ENCODE assay signal across 1 cellular context in the genomic region with DNA sequence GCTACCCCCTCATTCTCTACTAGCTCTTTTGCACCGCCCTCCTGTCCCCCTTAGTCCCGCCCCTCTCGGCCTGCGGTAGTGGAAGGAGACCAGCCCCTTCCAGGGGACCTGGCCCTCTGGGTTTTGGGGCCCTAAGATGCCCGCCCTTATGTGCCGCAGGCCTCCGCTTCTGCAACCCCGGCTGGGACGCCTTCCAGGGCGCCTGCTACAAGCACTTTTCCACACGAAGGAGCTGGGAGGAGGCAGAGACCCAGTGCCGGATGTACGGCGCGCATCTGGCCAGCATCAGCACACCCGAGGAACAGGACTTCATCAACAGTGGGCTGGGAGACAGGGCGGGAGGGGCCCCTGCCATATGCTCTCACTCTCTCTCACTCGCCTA.
TF ChIP-seq lines count a peak whose summit lies in the region.

No MANE protein-coding gene starts in this region.

TF ChIP-seq in K562, 482 proteins besides CTCF, POLR2A, EP300 and RAD21:
- no peak for TF ChIP-seq ZNF77 (CRISPR knock-in tag; IDR thresholded peaks at IDR 0.05)
- no peak for TF ChIP-seq BRD9 (IDR thresholded peaks at IDR 0.05; ENCODE audit: low read depth, partially characterized antibody)
- TF ChIP-seq POLR2G (IDR thresholded peaks at IDR 0.05; ENCODE audit: low read depth, low read length) = peak; percentile 61
